ENCODE assay signal across 17 cellular contexts in genomic region chr4:145842224-145842887, GRCh38.
DNase-seq lines count a peak whose midpoint lies in the region; ATAC-seq, FAIRE-seq and TF ChIP-seq lines count a peak whose summit lies in the region.
"Had no signal": no experiment of that assay in that cellular context is flagged by ENCODE, and none has a peak within 500 bp of the region (broad histone marks: within the 10 kb centered on the region; RNA-seq: fewer than 3 reads in every experiment).

No MANE protein-coding gene starts in this region.

- TF ChIP-seq POLR2A in heart left ventricle (IDR thresholded peaks at IDR 0.05) (no peak), HepG2 (IDR thresholded peaks at IDR 0.05; ENCODE audit: insufficient read depth in 1 of 2, low read depth in 2 of 2, low read length in 2 of 2) (no peak)

- H3K4me1 ChIP-seq in heart left ventricle = peaks cover 0 to 23% (median 0%) of the 10 kb centered on the region in 12 donors
- H3K4me1 ChIP-seq in keratinocyte (ENCODE audit: control insufficient read depth, extremely low read depth, insufficient read depth, low read length) = peaks cover 18% of the 10 kb centered on the region
- no peaks in the 10 kb centered on the region for H3K4me1 ChIP-seq in HepG2 (ENCODE audit: insufficient read depth, low read length)

- H3K9ac ChIP-seq in keratinocyte (ENCODE audit: control insufficient read depth, extremely low read depth, insufficient read depth, low read length) = no peak overlapping the region
- no peak overlapping the region for H3K9ac ChIP-seq in HepG2 (ENCODE audit: insufficient read depth, low read depth, low read length)
- H3K9ac ChIP-seq: KMS-11 had no signal

- CTCF ChIA-PET in HepG2 (lab: Yijun Ruan, JAX; ENCODE audit: low intra/inter-chr PET ratio, low total read pairs) = no interaction called here

- dilution Hi-C loops in keratinocyte (cut with MboI; ENCODE audit: extremely low pct_ligation_motif_present, low sequenced_read_pairs) = no loop called here

- no peaks in the 10 kb centered on the region for H3K79me2 ChIP-seq in keratinocyte (ENCODE audit: control insufficient read depth, insufficient read depth, low read length)
- no peaks in the 10 kb centered on the region for H3K79me2 ChIP-seq in HepG2 (ENCODE audit: insufficient read depth, low read length)

- H3K4me2 ChIP-seq in keratinocyte (ENCODE audit: control insufficient read depth, extremely low read depth, insufficient read depth, low read depth, low read length) (peak overlapping the region; percentile 55), HepG2 (ENCODE audit: low read depth, low read length) (no peak overlapping the region)
- H3K4me2 ChIP-seq: KMS-11 had no signal

- POLR2A ChIA-PET in HepG2 (lab: Yijun Ruan, JAX) = no interaction called here

- H3K4me3 ChIP-seq in heart left ventricle = no peak overlapping the region
- no peak overlapping the region for H3K4me3 ChIP-seq in keratinocyte (ENCODE audit: control insufficient read depth in 2 of 3, extremely low read depth in 1 of 3, insufficient read depth in 2 of 3, low read depth in 1 of 3, low read length in 3 of 3)
- no peak overlapping the region for H3K4me3 ChIP-seq in HepG2 (replicated peaks in 1 of 3; ENCODE audit: insufficient read depth in 1 of 3, low read depth in 2 of 3, low read length in 3 of 3)

- in situ Hi-C loops in HepG2 (cut with HindIII; ENCODE audit: extremely low pct_ligation_motif_present, low pct_unique_long_range_greater_than_20kb) = no loop called here

- H3K27me3 ChIP-seq in heart left ventricle = no peaks in the 10 kb centered on the region
- no peaks in the 10 kb centered on the region for H3K27me3 ChIP-seq in keratinocyte (ENCODE audit: control insufficient read depth, extremely low read depth, insufficient read depth, low read length)
- H3K27me3 ChIP-seq in HepG2 (ENCODE audit: control insufficient read depth in 1 of 2, insufficient read depth in 2 of 2, low read length in 2 of 2) = no peaks in the 10 kb centered on the region

- DNase-seq in heart left ventricle = no peak
- no peak for DNase-seq in cardiac septum (ENCODE audit: low spot score)
- peak; percentile 39 for DNase-seq in astrocyte of the hippocampus (ENCODE audit: low read depth, low spot score)
- DNase-seq in keratinocyte (ENCODE audit: low read depth, low spot score) = no peak
- DNase-seq in hypothalamus (lab: John Stamatoyannopoulos, UW) = no peak
- no peak for DNase-seq in HepG2 (ENCODE audit: low spot score)
- DNase-seq: activated CD4-positive, alpha-beta T cell treated with anti-CD3 and anti-CD28 coated beads for 36 hours; activated naive CD8-positive, alpha-beta T cell treated with anti-CD3 and anti-CD28 coated beads, Interleukin-2, amount 10 ng/mL, durations not matched to agents 7 days and 5 days; central memory CD4-positive, alpha-beta T cell; COR-L47; effector memory CD8-positive, alpha-beta T cell; NCI-H1436; T1000; trophoblast cell had no signal

- intact Hi-C loops in heart left ventricle (cut with DNase I) (loop anchor here in 4 of 10 donors (5.0 to 10.0 kb wide), 4 partner anchors 45 to 1072 kb away; partner anchors contain the start of gene ZNF827 (in 4 of the 4)), cardiac septum (cut with DNase I) (no loop called here), HepG2 (cut with micrococcal nuclease; ENCODE audit: unreplicated experiment) (no loop called here)

- no TSS peak for BruUV-seq in HepG2 (replicated peaks; lab: Mats Ljungman, UMichigan)

- H3K36me3 ChIP-seq in heart left ventricle = peaks cover 0 to 31% (median 0%) of the 10 kb centered on the region in 9 donors
- peaks cover 3 to 5% of the 10 kb centered on the region in 2 experiments for H3K36me3 ChIP-seq in keratinocyte (ENCODE audit: control insufficient read depth in 2 of 2, extremely low read depth in 1 of 2, insufficient read depth in 2 of 2, low read length in 2 of 2)
- peaks cover 0 to 20% of the 10 kb centered on the region in 2 experiments; a peak in 1 of 5 replicates for H3K36me3 ChIP-seq in HepG2 (replicated peaks in 1 of 2; ENCODE audit: control insufficient read depth in 1 of 2, insufficient read depth in 2 of 2, low read length in 2 of 2)

- ATAC-seq in heart left ventricle = peak; percentile 65 to 72 (median 68)
- no peak for ATAC-seq in HG03108 (IDR thresholded peaks at IDR 0.05; ENCODE audit: unreplicated experiment)
- no peak for ATAC-seq in HepG2
- no peak for ATAC-seq in GM21381 (IDR thresholded peaks at IDR 0.05; ENCODE audit: unreplicated experiment)
- ATAC-seq: activated CD4-positive, alpha-beta T cell treated with anti-CD3 and anti-CD28 coated beads for 36 hours; effector memory CD8-positive, alpha-beta T cell had no signal

- H2AFZ ChIP-seq in keratinocyte (ENCODE audit: control insufficient read depth, low read length) (peak overlapping the region; percentile 21), HepG2 (ENCODE audit: low read length) (no peak overlapping the region)

- H4K20me1 ChIP-seq in keratinocyte (ENCODE audit: control insufficient read depth, extremely low read depth, insufficient read depth, low read length) (no peaks in the 10 kb centered on the region), HepG2 (ENCODE audit: insufficient read depth, low read length) (no peaks in the 10 kb centered on the region)

- TF ChIP-seq CTCF in heart left ventricle (IDR thresholded peaks at IDR 0.05) (no peak), keratinocyte (optimal IDR thresholded peaks at IDR 0.05 in 1 of 3, IDR thresholded peaks at IDR 0.05 in 1 of 3, conservative IDR thresholded peaks at IDR 0.05 in 1 of 3; ENCODE audit: extremely low read depth in 1 of 3, insufficient read depth in 2 of 3, low read length in 3 of 3) (no peak), HepG2 (CRISPR knock-in tag; IDR thresholded peaks at IDR 0.05) (no peak)

- 88 to 92% (median 91%) methylated on average over 11 of the region's 11 CpGs for WGBS in heart left ventricle, 4 donors
- WGBS in HepG2 (ENCODE audit: low lambda C conversion rate) = 98% methylated on average over 11 of the region's 11 CpGs

- no peaks in the 10 kb centered on the region for H3K9me1 ChIP-seq in keratinocyte (ENCODE audit: control insufficient read depth, extremely low read depth, insufficient read depth, low read length)

- FAIRE-seq in keratinocyte (lab: Jason Lieb, UNC) (peak; percentile 77), HepG2 (lab: Jason Lieb, UNC) (no peak)

- H3K9me3 ChIP-seq in heart left ventricle = no peaks in the 10 kb centered on the region
- H3K9me3 ChIP-seq in keratinocyte (ENCODE audit: control insufficient read depth, low read depth, low read length) = no peaks in the 10 kb centered on the region
- H3K9me3 ChIP-seq in HepG2 (ENCODE audit: low read length) = no peaks in the 10 kb centered on the region

- TF ChIP-seq RAD21 in HepG2 (CRISPR knock-in tag; IDR thresholded peaks at IDR 0.05) = no peak

- H3K27ac ChIP-seq in heart left ventricle (no peak overlapping the region), keratinocyte (ENCODE audit: control insufficient read depth, insufficient read depth, low read length) (peak overlapping the region; percentile 18), HepG2 (ENCODE audit: extremely low read length, insufficient read depth, low read length) (no peak overlapping the region)
- H3K27ac ChIP-seq: KMS-11 had no signal

- TF ChIP-seq EP300 in HepG2 (IDR thresholded peaks at IDR 0.05; ENCODE audit: low read depth in 2 of 2, low read length in 2 of 2) (no peak), HepG2 (CRISPR knock-in tag; IDR thresholded peaks at IDR 0.05; ENCODE audit: borderline replicate concordance) (no peak)

TF ChIP-seq in HepG2, 621 proteins besides CTCF, POLR2A, EP300 and RAD21 (continues in another document):
- TF ChIP-seq RFXAP (CRISPR knock-in tag; IDR thresholded peaks at IDR 0.05; ENCODE audit: borderline replicate concordance) (no peak), SNAI1 (CRISPR knock-in tag; IDR thresholded peaks at IDR 0.05; ENCODE audit: borderline replicate concordance) (no peak), PCBP2 (optimal IDR thresholded peaks at IDR 0.05; ENCODE audit: low read depth, low read length, poor library complexity, severe bottlenecking) (no peak), RXRA (CRISPR knock-in tag; IDR thresholded peaks at IDR 0.05) (no peak), ZUFSP (CRISPR knock-in tag; IDR thresholded peaks at IDR 0.05; ENCODE audit: borderline replicate concordance) (no peak), HOXA3 (CRISPR knock-in tag; IDR thresholded peaks at IDR 0.05) (no peak), ZNF460 (CRISPR knock-in tag; IDR thresholded peaks at IDR 0.05; ENCODE audit: borderline replicate concordance) (no peak), IKZF5 (CRISPR knock-in tag; IDR thresholded peaks at IDR 0.05) (no peak), GZF1 (CRISPR knock-in tag; IDR thresholded peaks at IDR 0.05) (no peak)

Comparison
In these comparisons a context has a peak if more than half of its experiments do, and no peak if none do; other contexts are left out.
1. ATAC-seq: peak in heart left ventricle (4 of 4); none in HG03108 (single experiment), HepG2 (single experiment) and GM21381 (single experiment).